ENCODE assay signal across 8 cellular contexts in the genomic region with DNA sequence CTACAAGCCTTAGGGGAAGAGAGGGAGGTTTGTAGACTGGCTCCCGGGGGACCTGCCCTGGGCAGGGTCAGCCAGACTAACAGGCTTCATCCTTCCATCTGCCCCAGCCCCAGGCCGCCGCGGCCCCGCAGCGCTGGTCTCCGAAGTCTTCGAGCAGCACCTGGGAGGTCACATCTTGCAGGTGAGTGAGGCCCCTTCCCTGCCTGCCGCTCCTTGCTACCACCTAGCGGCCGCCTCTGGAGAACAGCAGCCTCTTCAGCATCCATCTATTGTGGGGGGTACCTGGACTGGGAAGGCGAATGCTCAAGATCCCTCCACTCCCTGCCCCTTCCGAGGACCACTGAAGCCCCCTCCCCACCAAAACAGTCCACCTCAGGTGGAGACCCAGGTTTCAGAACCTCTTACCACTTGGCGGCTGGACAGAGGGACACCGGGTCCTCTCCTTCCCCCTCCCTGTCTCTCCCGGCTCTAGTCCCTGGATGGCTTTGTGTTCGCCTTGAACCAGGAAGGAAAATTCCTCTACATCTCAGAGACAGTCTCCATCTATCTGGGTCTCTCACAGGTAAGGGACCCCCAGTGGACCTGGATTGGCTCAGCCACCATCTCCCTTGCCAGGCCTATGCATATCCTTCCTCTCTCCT. TPM values are rescaled to one million over a fixed set of nuclear protein-coding genes. Genes with fewer than 3 reads are reported as not detected.
DNase-seq lines count a peak whose midpoint lies in the region; ATAC-seq and TF ChIP-seq lines count a peak whose summit lies in the region.

No MANE protein-coding gene starts in this region.

- no peak overlapping the region for H4K91ac ChIP-seq in H9 (ENCODE audit: insufficient read length, low read depth, low read length)

- TF ChIP-seq POLR2A in Peyer's patch (IDR thresholded peaks at IDR 0.05), result no peak

- H3K56ac ChIP-seq in H9 (ENCODE audit: insufficient read length, low read depth, low read length), result no peak overlapping the region

- no peak overlapping the region for H2BK20ac ChIP-seq in H9 (ENCODE audit: low read depth, low read length, poor library complexity, severe bottlenecking)

- H3K4me3 ChIP-seq in AG10803 (ENCODE audit: low read length) (no peak overlapping the region), Peyer's patch (no peak overlapping the region)

- no peak overlapping the region for H3K23ac ChIP-seq in H9 (ENCODE audit: insufficient read length, low read depth, low read length)

- H3K27me3 ChIP-seq in H9 (ENCODE audit: insufficient read depth, low read length) (peaks cover 3% of the 10 kb centered on the region; the same call in 1 of the 2 replicates), Peyer's patch (peaks cover 0 to 11% of the 10 kb centered on the region in 2 donors)

- no peak overlapping the region for H3K18ac ChIP-seq in H9 (ENCODE audit: insufficient read length, low read depth, low read length)

- no peaks in the 10 kb centered on the region for H4K20me1 ChIP-seq in H9 (ENCODE audit: control insufficient read depth, insufficient read depth, insufficient read length)

- no peaks in the 10 kb centered on the region for H3K36me3 ChIP-seq in Peyer's patch

- peaks cover 14% of the 10 kb centered on the region for H3K23me2 ChIP-seq in H9 (ENCODE audit: insufficient read length, low read depth, low read length, poor library complexity, severe bottlenecking)

- H3K14ac ChIP-seq in H9 (ENCODE audit: insufficient read depth, low read length), result no peak overlapping the region

- H4K8ac ChIP-seq in H9 (replicated peaks; ENCODE audit: insufficient read length, low read depth, low read length), result no peak overlapping the region

- TF ChIP-seq CTCF in AG10803 (conservative IDR thresholded peaks at IDR 0.05; ENCODE audit: low read length) (peak; percentile 75), H9 (conservative IDR thresholded peaks at IDR 0.05) (peak; percentile 92), Peyer's patch (IDR thresholded peaks at IDR 0.05) (peak; percentile 45 to 82 (median 68))

- peaks cover 27 to 40% of the 10 kb centered on the region in 2 experiments for H3K4me1 Mint-ChIP-seq in H9

- DNase-seq in AG10803 (ENCODE audit: low read depth) (no peak), H9 (peak; percentile 92), Peyer's patch (peak; percentile 55 to 84 (median 77)), hypothalamus (lab: John Stamatoyannopoulos, UW) (peak in 29 of 51 donors; percentile 1 to 54 (median 17))
- DNase-seq in activated naive CD4-positive, alpha-beta T cell treated with Interleukin-2 at 50 U/mL for 16 hours, result peak; percentile 70
- DNase-seq in stimulated activated CD4-positive, alpha-beta T cell treated with anti-CD3 and anti-CD28 coated beads, Interleukin-1b, Interleukin-23, amount 100 ng/mL, for 24 hours (ENCODE audit: low read depth in 4 of 4, low spot score in 1 of 4), result peak; percentile 41 to 51 (median 44)

- no peak overlapping the region for H3K4me2 ChIP-seq in H9 (ENCODE audit: insufficient read depth, insufficient read length, low read length)

- ATAC-seq in GM21737 (IDR thresholded peaks at IDR 0.05; ENCODE audit: unreplicated experiment), result no peak
- ATAC-seq in GM21723 (IDR thresholded peaks at IDR 0.05; ENCODE audit: unreplicated experiment), result no peak

- peaks cover 0 to 3% (median 0%) of the 10 kb centered on the region in 3 experiments; a peak in 3 of 7 replicates for H3K36me3 Mint-ChIP-seq in H9 (ENCODE audit: insufficient read depth in 1 of 3, low read depth in 3 of 3)

- H3K9me3 Mint-ChIP-seq in H9, result no peaks in the 10 kb centered on the region; a peak in 1 of 5 replicates

- H3K4me1 ChIP-seq in H9 (ENCODE audit: insufficient read depth, low read length), result peaks cover 2% of the 10 kb centered on the region; the same call in 1 of the 2 replicates
- peaks cover 0 to 17% (median 0%) of the 10 kb centered on the region in 4 donors for H3K4me1 ChIP-seq in Peyer's patch

- no peak overlapping the region for H2BK5ac ChIP-seq in H9 (ENCODE audit: insufficient read length, low read length)

- peaks cover 44% of the 10 kb centered on the region for H3K27me3 Mint-ChIP-seq in H9 (ENCODE audit: low read depth)

- H2AFZ ChIP-seq in H9 (ENCODE audit: low read length), result no peak overlapping the region

- no peak overlapping the region for H3T11ph ChIP-seq in H9 (ENCODE audit: low read length)

- H3K27ac ChIP-seq in H9 (ENCODE audit: insufficient read length, low read depth, low read length), result no peak overlapping the region
- H3K27ac ChIP-seq in Peyer's patch, result no peak overlapping the region

- H3K4ac ChIP-seq in H9 (ENCODE audit: low read depth, low read length), result no peak overlapping the region

- no peak overlapping the region for H2BK120ac ChIP-seq in H9 (ENCODE audit: low read depth, low read length, poor library complexity, severe bottlenecking)

- H3K79me2 ChIP-seq in H9 (ENCODE audit: insufficient read depth, low read length), result no peaks in the 10 kb centered on the region

- no peak overlapping the region for H3K9ac ChIP-seq in H9 (ENCODE audit: extremely low read depth, insufficient read length, low read length)

- H4K5ac ChIP-seq in H9 (ENCODE audit: insufficient read length, low read depth, low read length), result no peak overlapping the region

- H2BK15ac ChIP-seq in H9 (ENCODE audit: low read depth, low read length), result no peak overlapping the region

- no peaks in the 10 kb centered on the region for H3K79me1 ChIP-seq in H9 (ENCODE audit: insufficient read depth, low read depth, low read length, poor library complexity, severe bottlenecking)

- H2AK5ac ChIP-seq in H9 (ENCODE audit: insufficient read length, low read length), result no peak overlapping the region

- no peaks in the 10 kb centered on the region for H3K9me3 ChIP-seq in H9 (ENCODE audit: control insufficient read depth, low read depth, low read length)
- H3K9me3 ChIP-seq in Peyer's patch, result no peaks in the 10 kb centered on the region

- peak overlapping the region in 1 of 2 experiments; percentile 36; a peak in 1 of 5 replicates for H3K4me3 Mint-ChIP-seq in H9

- H3K27ac Mint-ChIP-seq in H9, result peak overlapping the region in 2 of 3 experiments; percentile 36 to 62; a peak in 1 of 7 replicates

- no CpG with 5 or more reads among the region's 17 CpGs for whole genome bisulfite sequencing in H9 (ENCODE audit: extremely low coverage, insufficient read length, low lambda C conversion rate)

- no peak overlapping the region for H2BK12ac ChIP-seq in H9 (ENCODE audit: insufficient read length, low read depth, low read length)

RNA-seq across cellular contexts. Expression of a gene that starts 12.7 kb away (rescaled TPM):
- total RNA-seq in H9 (2021) (17.8 and 20.0 TPM in 2 replicates), Peyer's patch (not detected)

RNA-seq across cellular contexts. Expression of a gene that starts 16.1 kb away (rescaled TPM):
- total RNA-seq in H9 (2021) (65.1 and 66.9 TPM in 2 replicates), Peyer's patch (10 to 100 TPM; 17.7 to 52.7 (median 29.3) TPM)

Comparison
In these comparisons a context has a peak if more than half of its experiments do, and no peak if none do; other contexts are left out.
1. RNA of a gene that starts 12.7 kb away (total RNA-seq): 17.8 to 20.0 TPM in H9; not detected in Peyer's patch; every median in the first group is over 10 times any median in the second.
2. Peak in every context shown above with its lines, with median percentiles within 50 percentile points of each other: CTCF ChIP-seq.